Comparison of ENCODE assay signal across 27 cellular contexts in the genomic region with DNA sequence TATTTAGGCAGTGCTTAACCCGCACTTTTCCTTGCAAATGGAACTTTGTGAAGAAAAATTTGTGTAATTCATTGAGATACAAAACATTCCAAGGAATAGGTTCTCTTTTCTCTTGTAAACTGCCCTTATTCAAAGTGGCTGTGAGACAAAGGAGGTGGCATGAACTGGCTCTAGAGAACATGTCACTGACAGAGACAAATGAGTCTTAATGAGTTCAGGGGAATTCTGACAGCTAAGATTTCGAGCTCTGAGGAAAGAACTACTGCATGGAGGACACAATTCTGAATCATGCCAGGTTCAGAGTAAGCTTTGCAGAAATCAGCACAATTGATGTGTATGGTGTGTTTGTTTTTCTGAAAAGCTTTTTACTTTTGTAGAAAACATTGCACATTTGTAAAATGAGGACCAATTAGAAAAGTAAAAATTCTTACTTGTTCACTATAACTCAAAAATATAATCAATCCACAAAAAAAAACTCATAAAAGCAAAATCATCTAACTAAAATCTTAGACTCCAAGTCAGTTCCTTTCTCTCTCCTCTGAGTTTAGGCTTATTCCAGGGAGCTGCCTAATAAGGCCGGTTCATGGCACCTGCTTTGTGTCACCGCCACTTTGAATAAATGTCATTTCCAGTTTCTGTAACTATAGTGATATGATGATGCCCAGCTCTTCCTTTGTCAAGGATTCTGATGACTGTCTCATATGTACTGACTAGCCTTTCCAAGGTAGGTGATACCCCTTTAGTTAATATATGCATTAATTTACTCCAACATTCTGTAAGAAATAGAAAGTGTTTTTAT.
DNase-seq lines count a peak whose midpoint lies in the region; ATAC-seq lines count a peak whose summit lies in the region.
"Had no signal": no experiment of that assay in that cellular context is flagged by ENCODE, and none has a peak within 500 bp of the region (broad histone marks: within the 10 kb centered on the region; RNA-seq: fewer than 3 reads in every experiment).

No MANE protein-coding gene starts in this region.

- H3K36me3 ChIP-seq in ectodermal cell (ENCODE audit: control insufficient read depth, insufficient read depth, low read length): no peaks in the 10 kb centered on the region
- H3K36me3 ChIP-seq in iPS-20b (ENCODE audit: insufficient read depth, low read depth, low read length): no peaks in the 10 kb centered on the region
- H3K36me3 ChIP-seq: BLaER1, colonic mucosa, ovary, SJSA1, uterus had no signal

- DNase-seq in G401 (ENCODE audit: low spot score) (peak; percentile 63), NCI-H446 (lab: John Stamatoyannopoulos, UW) (peak; percentile 19 to 56), midbrain (lab: John Stamatoyannopoulos, UW) (no peak), NCI-H1417 (lab: John Stamatoyannopoulos, UW) (no peak), NCI-H1048 (lab: John Stamatoyannopoulos, UW) (no peak)
- DNase-seq: activated CD4-positive, alpha-beta T cell treated with anti-CD3 and anti-CD28 coated beads for 1 hour; activated CD8-positive, alpha-beta T cell treated with anti-CD3 and anti-CD28 coated beads for 36 hours; activated effector memory CD4-positive, alpha-beta T cell treated with anti-CD3 and anti-CD28 coated beads, Interleukin-2, amount 50 U/mL, for 16 hours; colonic mucosa; COR-L47; Kasumi-1; natural killer cell; NCI-H187 treated with DMSO at 0.1 percent for 48 hours; NCI-H226; ovary; stimulated activated CD4-positive, alpha-beta T cell treated with anti-CD3 and anti-CD28 coated beads, Interleukin-12 subunit alpha, Interleukin-12 subunit beta, amount 100 ng/mL, for 4 hours; stimulated activated CD4-positive, alpha-beta T cell treated with anti-CD3 and anti-CD28 coated beads, Interleukin-4, amount 100 ng/mL, for 24 hours; stimulated activated naive CD4-positive, alpha-beta T cell; testis; uterus had no signal

- H3K4me1 ChIP-seq in ectodermal cell (ENCODE audit: control insufficient read depth, insufficient read depth, low read length): peaks cover 11% of the 10 kb centered on the region
- H3K4me1 ChIP-seq in iPS-20b (ENCODE audit: insufficient read depth, low read length): peaks cover 19% of the 10 kb centered on the region; the same call in 1 of the 2 replicates
- H3K4me1 ChIP-seq: BLaER1, colonic mucosa, SJSA1, testis, uterus had no signal

- no peak for ATAC-seq in GM19467 (IDR thresholded peaks at IDR 0.05; ENCODE audit: unreplicated experiment)
- ATAC-seq: activated CD8-positive, alpha-beta T cell treated with anti-CD3 and anti-CD28 coated beads for 36 hours; HepG2; left lobe of liver; natural killer cell had no signal

- no peak overlapping the region; the same call in 1 of the 2 replicates for H3K9ac ChIP-seq in iPS-20b (ENCODE audit: low read depth, low read length)
- H3K9ac ChIP-seq: BLaER1 had no signal

- in situ Hi-C loops in G401 (cut with HindIII; ENCODE audit: low sequenced_read_pairs): no loop called here

- H3K27me3 ChIP-seq in ectodermal cell (ENCODE audit: control insufficient read depth, insufficient read depth, low read length, poor library complexity, severe bottlenecking) (no peaks in the 10 kb centered on the region), iPS-20b (ENCODE audit: insufficient read depth, low read length) (no peaks in the 10 kb centered on the region)
- H3K27me3 ChIP-seq: BLaER1, colonic mucosa, ovary, SJSA1, testis, uterus had no signal

- no peak overlapping the region for H3K4me3 ChIP-seq in ectodermal cell (ENCODE audit: insufficient read depth, low read depth, low read length)
- peak overlapping the region; percentile 13; the same call in 1 of the 2 replicates for H3K4me3 ChIP-seq in iPS-20b (ENCODE audit: low read length)
- H3K4me3 ChIP-seq: BLaER1, colonic mucosa, ovary, SJSA1, testis, uterus had no signal

- H3K9me3 ChIP-seq in ectodermal cell (ENCODE audit: control insufficient read depth, low read length): no peaks in the 10 kb centered on the region
- H3K9me3 ChIP-seq in iPS-20b (ENCODE audit: insufficient read depth, low read depth, low read length): no peaks in the 10 kb centered on the region
- H3K9me3 ChIP-seq: BLaER1, colonic mucosa, ovary, SJSA1, testis, uterus had no signal

- 67 to 73% methylated on average over 3 of the region's 4 CpGs for WGBS in ectodermal cell, 2 experiments

- peak overlapping the region; percentile 52 for H3K27ac ChIP-seq in ectodermal cell (ENCODE audit: insufficient read depth, low read depth, low read length, poor library complexity, severe bottlenecking)
- no peak overlapping the region for H3K27ac ChIP-seq in iPS-20b (ENCODE audit: low read length)
- H3K27ac ChIP-seq: BLaER1, colonic mucosa, ovary, SJSA1, testis, uterus had no signal

Comparison
In these comparisons a context has a peak if more than half of its experiments do, and no peak if none do; other contexts are left out.
1. DNase-seq: peak in G401 (single experiment) and NCI-H446 (2 of 2); none in midbrain (single experiment), NCI-H1417 (0 of 3) and NCI-H1048 (single experiment).